In genomic region chr16:1062895-1063294, GRCh38 we compare ENCODE assay signal across 24 cellular contexts. TPM values are rescaled to one million over a fixed set of nuclear protein-coding genes. Genes with fewer than 3 reads are reported as not detected.
A peak's percentile ranks its signal among the peaks of the same experiment; 100 is the strongest.
DNase-seq lines count a peak whose midpoint lies in the region; ATAC-seq, FAIRE-seq and TF ChIP-seq lines count a peak whose summit lies in the region.
"Had no signal": no experiment of that assay in that cellular context is flagged by ENCODE, and none has a peak within 500 bp of the region (broad histone marks: within the 10 kb centered on the region; RNA-seq: fewer than 3 reads in every experiment).

No MANE protein-coding gene starts in this region.

- H3K27me3 ChIP-seq in HepG2 (ENCODE audit: control insufficient read depth in 1 of 2, insufficient read depth in 2 of 2, low read length in 2 of 2), result peaks cover 28 to 78% of the 10 kb centered on the region in 2 experiments
- no peaks in the 10 kb centered on the region for H3K27me3 ChIP-seq in right lobe of liver
- H3K27me3 ChIP-seq in neuronal stem cell (ENCODE audit: control insufficient read depth in 3 of 3, insufficient read depth in 3 of 3, low read depth in 1 of 3, low read length in 3 of 3), result peaks cover 0 to 11% (median 0%) of the 10 kb centered on the region in 3 experiments

- peak overlapping the region; percentile 76 for H3K4ac ChIP-seq in neuronal stem cell (ENCODE audit: low read length)

- no peak overlapping the region for H3K4me3 ChIP-seq in HepG2 (replicated peaks in 1 of 3; ENCODE audit: insufficient read depth in 1 of 3, low read depth in 2 of 3, low read length in 3 of 3)
- H3K4me3 ChIP-seq in right lobe of liver, result no peak overlapping the region
- no peak overlapping the region for H3K4me3 ChIP-seq in neuronal stem cell (ENCODE audit: low read length in 2 of 2)
- H3K4me3 ChIP-seq: A549, GM23248 had no signal

- intact Hi-C loops in HepG2 (cut with micrococcal nuclease; ENCODE audit: unreplicated experiment), result no loop called here
- intact Hi-C loops in right lobe of liver (cut with DNase I), result no loop called here

- H3K27ac ChIP-seq in HepG2 (ENCODE audit: extremely low read length, insufficient read depth, low read length), result no peak overlapping the region
- no peak overlapping the region for H3K27ac ChIP-seq in right lobe of liver
- no peak overlapping the region for H3K27ac ChIP-seq in neuronal stem cell (replicated peaks; ENCODE audit: low read length)
- H3K27ac ChIP-seq: 22Rv1, A549, GM23248 had no signal

- H4K8ac ChIP-seq in neuronal stem cell (ENCODE audit: low read depth, low read length), result no peak overlapping the region

- CTCF ChIA-PET in HepG2 (lab: Yijun Ruan, JAX; ENCODE audit: low intra/inter-chr PET ratio, low total read pairs), result no interaction called here

- no peak overlapping the region for H4K91ac ChIP-seq in neuronal stem cell (ENCODE audit: low read depth, low read length, poor library complexity)

- in situ Hi-C loops in HepG2 (cut with HindIII; ENCODE audit: extremely low pct_ligation_motif_present, low pct_unique_long_range_greater_than_20kb), result no loop called here

- H2BK5ac ChIP-seq in neuronal stem cell (ENCODE audit: low read length), result peak overlapping the region; percentile 66

- H3K9ac ChIP-seq in HepG2 (ENCODE audit: insufficient read depth, low read depth, low read length) (no peak overlapping the region), neuronal stem cell (ENCODE audit: low read depth, low read length, poor library complexity) (no peak overlapping the region)
- H3K9ac ChIP-seq: GM23248 had no signal

- no peak overlapping the region for H2AFZ ChIP-seq in HepG2 (ENCODE audit: low read length)
- H2AFZ ChIP-seq in neuronal stem cell (ENCODE audit: low read length), result no peak overlapping the region
- H2AFZ ChIP-seq: GM23248 had no signal

- no peak for TF ChIP-seq EP300 in HepG2 (IDR thresholded peaks at IDR 0.05; ENCODE audit: low read depth in 2 of 2, low read length in 2 of 2)
- no peak for TF ChIP-seq EP300 in HepG2 (CRISPR knock-in tag; IDR thresholded peaks at IDR 0.05; ENCODE audit: borderline replicate concordance)

- H3K18ac ChIP-seq in neuronal stem cell (ENCODE audit: low read length), result peak overlapping the region; percentile 76

- TF ChIP-seq POLR2A in HepG2 (IDR thresholded peaks at IDR 0.05; ENCODE audit: insufficient read depth in 1 of 2, low read depth in 2 of 2, low read length in 2 of 2) (no peak), right lobe of liver (IDR thresholded peaks at IDR 0.05) (no peak)

- no peaks in the 10 kb centered on the region for H3K36me3 ChIP-seq in HepG2 (replicated peaks in 1 of 2; ENCODE audit: control insufficient read depth in 1 of 2, insufficient read depth in 2 of 2, low read length in 2 of 2)
- H3K36me3 ChIP-seq in right lobe of liver, result no peaks in the 10 kb centered on the region
- H3K36me3 ChIP-seq in neuronal stem cell (replicated peaks in 1 of 2; ENCODE audit: control insufficient read depth in 2 of 2, insufficient read depth in 2 of 2, low read length in 2 of 2), result no peaks in the 10 kb centered on the region

- H3K9me3 ChIP-seq in HepG2 (ENCODE audit: low read length), result no peaks in the 10 kb centered on the region
- H3K9me3 ChIP-seq in right lobe of liver, result no peaks in the 10 kb centered on the region
- H3K9me3 ChIP-seq in neuronal stem cell (replicated peaks in 1 of 2; ENCODE audit: control insufficient read depth in 2 of 2, insufficient read depth in 1 of 2, low read depth in 1 of 2, low read length in 2 of 2), result peaks cover 2 to 8% of the 10 kb centered on the region in 2 donors

- no peaks in the 10 kb centered on the region for H3K4me1 ChIP-seq in HepG2 (ENCODE audit: insufficient read depth, low read length)
- no peaks in the 10 kb centered on the region for H3K4me1 ChIP-seq in right lobe of liver
- no peaks in the 10 kb centered on the region for H3K4me1 ChIP-seq in neuronal stem cell (ENCODE audit: control insufficient read depth in 2 of 2, insufficient read depth in 1 of 2, low read depth in 1 of 2, low read length in 2 of 2)

- H4K20me1 ChIP-seq in HepG2 (ENCODE audit: insufficient read depth, low read length), result no peaks in the 10 kb centered on the region; the same call in 1 of the 2 replicates

- 0% methylated on average over 3 of the region's 20 CpGs for WGBS in HepG2 (ENCODE audit: low lambda C conversion rate)
- 37% methylated on average over 2 of the region's 20 CpGs for WGBS in right lobe of liver (ENCODE audit: insufficient coverage, low coverage, low lambda C conversion rate, missing lambda C conversion rate)
- no CpG with 5 or more reads among the region's 20 CpGs for WGBS in neuronal stem cell (ENCODE audit: extremely low coverage in 2 of 2, insufficient read length in 2 of 2, insufficient replicate concordance in 1 of 2), 2 donors

- no peaks in the 10 kb centered on the region for H3K79me2 ChIP-seq in HepG2 (ENCODE audit: insufficient read depth, low read length)

- BruUV-seq in HepG2 (replicated peaks; lab: Mats Ljungman, UMichigan), result no TSS peak

- no peak overlapping the region for H3K4me2 ChIP-seq in HepG2 (ENCODE audit: low read depth, low read length)
- H3K4me2 ChIP-seq in neuronal stem cell (ENCODE audit: insufficient read depth, low read length, poor library complexity, severe bottlenecking), result no peak overlapping the region
- H3K4me2 ChIP-seq: A549 had no signal

- peak overlapping the region; percentile 99 for H2AK5ac ChIP-seq in neuronal stem cell (ENCODE audit: low read depth, low read length)

- POLR2A ChIA-PET in HepG2 (lab: Yijun Ruan, JAX), result no interaction called here

- FAIRE-seq in HepG2 (lab: Jason Lieb, UNC), result no peak
- FAIRE-seq: A549, GM12891, H1 had no signal

- ATAC-seq in HepG2 (0 out of 3 replicates have a peak, but pooled peaks have one; percentile 12), right lobe of liver (no peak), left lobe of liver (peak; percentile 13), GM18502 (IDR thresholded peaks at IDR 0.05; ENCODE audit: poor library complexity, unreplicated experiment) (no peak)

- peak overlapping the region; percentile 92 for H2BK15ac ChIP-seq in neuronal stem cell (ENCODE audit: low read length)

- peak overlapping the region; percentile 12 for H3K23ac ChIP-seq in neuronal stem cell (ENCODE audit: low read depth, low read length, poor library complexity)

- H2BK120ac ChIP-seq in neuronal stem cell (ENCODE audit: low read depth, low read length), result no peak overlapping the region

- peak overlapping the region; percentile 41 for H2BK12ac ChIP-seq in neuronal stem cell (ENCODE audit: low read length)

- TF ChIP-seq CTCF in HepG2 (CRISPR knock-in tag; IDR thresholded peaks at IDR 0.05), result no peak
- TF ChIP-seq CTCF in right lobe of liver (IDR thresholded peaks at IDR 0.05), result no peak

- DNase-seq in HepG2 (ENCODE audit: low spot score) (no peak), right lobe of liver (no peak), left lobe of liver (ENCODE audit: low spot score) (no peak), neuronal stem cell (ENCODE audit: low spot score) (no peak), AG08396 (ENCODE audit: low spot score) (no peak)
- DNase-seq: ACHN, C1 segment of cervical spinal cord, Calu3, COR-L47, DMS53, DMS79 treated with DMSO at 0.1 percent for 48 hours, GF-D8, GM23248, H7, HCEC 1CT had no signal

- no peak for TF ChIP-seq RAD21 in HepG2 (CRISPR knock-in tag; IDR thresholded peaks at IDR 0.05)

- no peaks in the 10 kb centered on the region for H3K79me1 ChIP-seq in neuronal stem cell (ENCODE audit: low read depth, low read length)

- peak overlapping the region; percentile 71 for H3K14ac ChIP-seq in neuronal stem cell (ENCODE audit: low read length)

RNA-seq across cellular contexts. Expression of gene SSTR5, which starts 9.7 kb away (rescaled TPM):
- total RNA-seq in HepG2 (2016; rRNA removed; fragmentation: Illumina TruSeq; extraction: Trizol), result 0.14 and 0.49 TPM in 2 replicates
- 0.18 TPM in 1 of 2 replicates, not detected in the other for total RNA-seq in HepG2 (2016; cell fraction: cytosol; rRNA removed; fragmentation: Illumina TruSeq; extraction: Trizol; ENCODE audit: low read depth)
- total RNA-seq in HepG2 (2016; cell fraction: insoluble cytoplasmic fraction; rRNA removed; fragmentation: Illumina TruSeq; extraction: Trizol), result 0.22 TPM in 1 of 2 replicates, not detected in the other
- total RNA-seq in HepG2 (2016; cell fraction: membrane; rRNA removed; fragmentation: Illumina TruSeq; extraction: Trizol), result 0.14 and 0.15 TPM in 2 replicates
- not detected in 2 replicates for total RNA-seq in HepG2 (2016; cell fraction: nucleus; rRNA removed; fragmentation: Illumina TruSeq; extraction: Trizol)
- polyA plus RNA-seq in HepG2 (2011; rRNA removed), result 0.20 and 0.26 TPM in 2 replicates
- polyA plus RNA-seq in HepG2 (2011; cell fraction: cytosol; rRNA removed), result 0.55 and 0.79 TPM in 2 replicates
- 0.55 and 0.62 TPM in 2 replicates for polyA plus RNA-seq in HepG2 (2011; cell fraction: nucleus; rRNA removed)
- 1.3 and 2.0 TPM in 2 replicates for polyA plus RNA-seq in HepG2 (2012)
- polyA plus RNA-seq in HepG2 (2016; cell fraction: cytosol; fragmentation: Illumina TruSeq; extraction: Trizol; ENCODE audit: low read depth), result not detected in 2 replicates
- not detected in 2 replicates for polyA plus RNA-seq in HepG2 (2016; cell fraction: insoluble cytoplasmic fraction; fragmentation: Illumina TruSeq; extraction: Trizol; ENCODE audit: low read depth)
- 0.18 TPM in 1 of 2 replicates, not detected in the other for polyA plus RNA-seq in HepG2 (2016; cell fraction: membrane; fragmentation: Illumina TruSeq; extraction: Trizol; ENCODE audit: low read depth)
- polyA plus RNA-seq in HepG2 (2016; cell fraction: nucleus; fragmentation: Illumina TruSeq; extraction: Trizol; ENCODE audit: insufficient read depth, low read depth), result 0.36 TPM in 1 of 2 replicates, not detected in the other
- 0.26 and 1.1 TPM in 2 replicates for polyA minus RNA-seq in HepG2 (2011; rRNA and poly(A)+ RNA removed; ENCODE audit: low replicate concordance)
- 0.44 and 0.59 TPM in 2 replicates for polyA minus RNA-seq in HepG2 (2011; cell fraction: cytosol; rRNA and poly(A)+ RNA removed)
- 0.26 TPM in 1 of 2 replicates, not detected in the other for polyA minus RNA-seq in HepG2 (2011; cell fraction: nucleus; rRNA and poly(A)+ RNA removed)
- not detected for total RNA-seq in right lobe of liver
- total RNA-seq in left lobe of liver, result not detected
- polyA plus RNA-seq in neuronal stem cell (2013, experiment 1 of 2), result not detected
- polyA plus RNA-seq in neuronal stem cell (2013, experiment 2 of 2), result not detected
- total RNA-seq: Calu3; CD4-positive, alpha-beta memory T cell; Daoy; G401; GM23248 had no signal
- polyA plus RNA-seq: BJ; CD4-positive, alpha-beta memory T cell; GM23248 had no signal

RNA-seq across cellular contexts. Expression of gene C1QTNF8, which starts 33.1 kb away (rescaled TPM):
- total RNA-seq in HepG2 (2016; rRNA removed; fragmentation: Illumina TruSeq; extraction: Trizol), result 0.09 TPM in 1 of 2 replicates, not detected in the other
- total RNA-seq in HepG2 (2016; cell fraction: cytosol; rRNA removed; fragmentation: Illumina TruSeq; extraction: Trizol; ENCODE audit: low read depth), result 0.20 TPM in 1 of 2 replicates, not detected in the other
- total RNA-seq in HepG2 (2016; cell fraction: insoluble cytoplasmic fraction; rRNA removed; fragmentation: Illumina TruSeq; extraction: Trizol), result not detected in 2 replicates
- not detected in 2 replicates for total RNA-seq in HepG2 (2016; cell fraction: membrane; rRNA removed; fragmentation: Illumina TruSeq; extraction: Trizol)
- total RNA-seq in HepG2 (2016; cell fraction: nucleus; rRNA removed; fragmentation: Illumina TruSeq; extraction: Trizol), result 0.22 TPM in 1 of 2 replicates, not detected in the other
- polyA plus RNA-seq in HepG2 (2011; rRNA removed), result not detected in 2 replicates
- not detected in 2 replicates for polyA plus RNA-seq in HepG2 (2011; cell fraction: cytosol; rRNA removed)
- 0.13 TPM in 1 of 2 replicates, not detected in the other for polyA plus RNA-seq in HepG2 (2011; cell fraction: nucleus; rRNA removed)
- not detected in 2 replicates for polyA plus RNA-seq in HepG2 (2012)
- polyA plus RNA-seq in HepG2 (2016; cell fraction: cytosol; fragmentation: Illumina TruSeq; extraction: Trizol; ENCODE audit: low read depth), result not detected in 2 replicates
- polyA plus RNA-seq in HepG2 (2016; cell fraction: insoluble cytoplasmic fraction; fragmentation: Illumina TruSeq; extraction: Trizol; ENCODE audit: low read depth), result not detected in 2 replicates
- not detected in 2 replicates for polyA plus RNA-seq in HepG2 (2016; cell fraction: membrane; fragmentation: Illumina TruSeq; extraction: Trizol; ENCODE audit: low read depth)
- not detected in 2 replicates for polyA plus RNA-seq in HepG2 (2016; cell fraction: nucleus; fragmentation: Illumina TruSeq; extraction: Trizol; ENCODE audit: insufficient read depth, low read depth)
- polyA minus RNA-seq in HepG2 (2011; rRNA and poly(A)+ RNA removed; ENCODE audit: low replicate concordance), result not detected in 2 replicates
- not detected in 2 replicates for polyA minus RNA-seq in HepG2 (2011; cell fraction: cytosol; rRNA and poly(A)+ RNA removed)
- not detected in 2 replicates for polyA minus RNA-seq in HepG2 (2011; cell fraction: nucleus; rRNA and poly(A)+ RNA removed)
- not detected for total RNA-seq in right lobe of liver
- not detected for total RNA-seq in left lobe of liver
- not detected for polyA plus RNA-seq in neuronal stem cell (2013, experiment 1 of 2)
- not detected for polyA plus RNA-seq in neuronal stem cell (2013, experiment 2 of 2)
- total RNA-seq: Calu3; CD4-positive, alpha-beta memory T cell; Daoy; GM23248; H1; H7 had no signal
- polyA plus RNA-seq: A549; BJ; CD4-positive, alpha-beta memory T cell; GM23248; H1 had no signal

Comparison
In these comparisons a context has a peak if more than half of its experiments do, and no peak if none do; other contexts are left out.
1. ATAC-seq: peak in HepG2 (single experiment) and left lobe of liver (single experiment); none in right lobe of liver (0 of 4) and GM18502 (single experiment).